In the genomic region with DNA sequence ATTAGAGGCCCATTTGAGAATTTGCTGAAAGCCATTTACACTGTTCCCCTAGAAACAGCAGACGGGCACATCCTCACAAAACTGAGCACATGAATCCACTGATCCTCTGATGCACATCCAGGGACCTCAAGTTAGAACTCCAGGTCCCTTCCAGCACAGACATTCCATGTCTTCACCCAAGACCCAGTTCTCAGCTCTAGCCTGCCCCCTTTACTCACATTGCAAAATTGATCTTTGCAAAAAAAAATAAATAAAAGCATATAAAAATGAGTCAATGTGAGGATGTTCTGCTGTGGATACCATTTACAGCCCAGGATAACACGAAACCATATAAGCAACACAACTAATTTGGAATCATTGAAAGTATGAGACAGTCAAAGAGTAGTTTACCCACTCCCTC, we compare ENCODE assay signal across 17 cellular contexts.
A peak's percentile ranks its signal among the peaks of the same experiment; 100 is the strongest.
DNase-seq lines count a peak whose midpoint lies in the region; ATAC-seq, FAIRE-seq and TF ChIP-seq lines count a peak whose summit lies in the region.
"Had no signal": no experiment of that assay in that cellular context is flagged by ENCODE, and none has a peak within 500 bp of the region (broad histone marks: within the 10 kb centered on the region; RNA-seq: fewer than 3 reads in every experiment).

No MANE protein-coding gene starts in this region.

- H3K9ac ChIP-seq in K562 (ENCODE audit: insufficient read depth in 1 of 2, low read depth in 2 of 2, low read length in 2 of 2) (no peak overlapping the region), neural progenitor cell (no peak overlapping the region)

- H3K4me3 ChIP-seq in GM23338 (no peak overlapping the region), K562 (no peak overlapping the region), neural progenitor cell (no peak overlapping the region), aorta (ENCODE audit: low read length in 2 of 2) (no peak overlapping the region)
- H3K4me3 ChIP-seq: HAP-1, Peyer's patch had no signal

- TF ChIP-seq POLR2A in K562 (conservative IDR thresholded peaks at IDR 0.05), result no peak

- H3K4me3 Mint-ChIP-seq in GM23338, result no peak overlapping the region
- H3K4me3 Mint-ChIP-seq in neural progenitor cell, result no peak overlapping the region
- H3K4me3 Mint-ChIP-seq: B cell; CD8-positive, alpha-beta T cell had no signal

- POLR2A ChIA-PET in K562 (lab: Yijun Ruan, JAX), result no interaction called here

- BruUV-seq in K562 (replicated peaks; lab: Mats Ljungman, UMichigan), result no TSS peak

- H3K36me3 ChIP-seq in GM23338 (ENCODE audit: insufficient read depth) (no peaks in the 10 kb centered on the region), K562 (ENCODE audit: control insufficient read depth, insufficient read depth, low read length) (no peaks in the 10 kb centered on the region), neural progenitor cell (no peaks in the 10 kb centered on the region), aorta (ENCODE audit: control insufficient read depth in 1 of 2, insufficient read depth in 2 of 2, low read length in 1 of 2) (no peaks in the 10 kb centered on the region)
- H3K36me3 ChIP-seq: HAP-1, Peyer's patch had no signal

- H3K79me2 ChIP-seq in GM23338 (replicated peaks; ENCODE audit: insufficient read depth) (no peaks in the 10 kb centered on the region), K562 (ENCODE audit: control insufficient read depth, insufficient read depth, low read length) (no peaks in the 10 kb centered on the region), neural progenitor cell (ENCODE audit: low read depth) (no peaks in the 10 kb centered on the region)

- intact Hi-C loops in K562 (cut with micrococcal nuclease) (no loop called here), aorta (cut with DNase I) (no loop called here)

- H4K20me1 ChIP-seq in GM23338 (replicated peaks; ENCODE audit: insufficient read depth), result no peaks in the 10 kb centered on the region
- H4K20me1 ChIP-seq in K562 (replicated peaks; ENCODE audit: control insufficient read depth, insufficient read depth, low read length), result no peaks in the 10 kb centered on the region
- no peaks in the 10 kb centered on the region for H4K20me1 ChIP-seq in neural progenitor cell (ENCODE audit: low read depth)

- H3K4me1 ChIP-seq in GM23338 (ENCODE audit: insufficient read depth) (peaks cover 41% of the 10 kb centered on the region), K562 (replicated peaks in 1 of 2; ENCODE audit: control insufficient read depth in 2 of 2, insufficient read depth in 2 of 2, low read length in 2 of 2) (peaks cover 0 to 15% of the 10 kb centered on the region in 2 experiments; a peak in 3 of 5 replicates), neural progenitor cell (peaks cover 81% of the 10 kb centered on the region), aorta (ENCODE audit: control insufficient read depth in 1 of 2, insufficient read depth in 2 of 2, low read length in 2 of 2) (no peaks in the 10 kb centered on the region)

- H3K36me3 Mint-ChIP-seq in GM23338 (ENCODE audit: low read depth) (peaks cover 6% of the 10 kb centered on the region), neural progenitor cell (peaks cover 2% of the 10 kb centered on the region)
- H3K36me3 Mint-ChIP-seq: CD8-positive, alpha-beta T cell had no signal

- H3F3A ChIP-seq in GM23338 (replicated peaks; ENCODE audit: low read depth) (peaks cover 10% of the 10 kb centered on the region; the same call in 1 of the 2 replicates), neural progenitor cell (ENCODE audit: low read depth) (peaks cover 39% of the 10 kb centered on the region)

- peaks cover 9% of the 10 kb centered on the region; the same call in 1 of the 3 replicates for H3K9me3 Mint-ChIP-seq in GM23338
- H3K9me3 Mint-ChIP-seq in neural progenitor cell, result peaks cover 6% of the 10 kb centered on the region
- H3K9me3 Mint-ChIP-seq: CD8-positive, alpha-beta T cell had no signal

- FAIRE-seq in K562 (lab: Jason Lieb, UNC), result no peak

- in situ Hi-C loops in K562 (cut with MboI), result no loop called here

- H3K4me1 Mint-ChIP-seq in GM23338 (peaks cover 70% of the 10 kb centered on the region), neural progenitor cell (peaks cover 69% of the 10 kb centered on the region)

- TF ChIP-seq EP300 in K562 (IDR thresholded peaks at IDR 0.05; ENCODE audit: low read length), result no peak

- H3K27ac ChIP-seq in GM23338 (ENCODE audit: low read depth) (no peak overlapping the region), K562 (ENCODE audit: extremely low read depth, low read depth, low read length) (no peak overlapping the region), neural progenitor cell (no peak overlapping the region), aorta (ENCODE audit: low read depth in 1 of 2, low read length in 2 of 2) (no peak overlapping the region)
- H3K27ac ChIP-seq: Peyer's patch had no signal

- no peaks in the 10 kb centered on the region for H3K27me3 ChIP-seq in GM23338 (ENCODE audit: insufficient read depth)
- H3K27me3 ChIP-seq in K562 (ENCODE audit: control insufficient read depth in 2 of 2, insufficient read depth in 2 of 2, low read length in 2 of 2), result no peaks in the 10 kb centered on the region
- H3K27me3 ChIP-seq in neural progenitor cell, result no peaks in the 10 kb centered on the region
- no peaks in the 10 kb centered on the region for H3K27me3 ChIP-seq in aorta (ENCODE audit: control insufficient read depth in 1 of 2, insufficient read depth in 2 of 2, low read length in 1 of 2)
- H3K27me3 ChIP-seq: Peyer's patch had no signal

- H3K4me2 ChIP-seq in GM23338 (no peak overlapping the region), K562 (ENCODE audit: insufficient read depth, low read length) (no peak overlapping the region), neural progenitor cell (no peak overlapping the region)

- no peaks in the 10 kb centered on the region for H3K9me2 ChIP-seq in GM23338 (ENCODE audit: insufficient read depth)

- TF ChIP-seq RAD21 in K562 (CRISPR knock-in tag; conservative IDR thresholded peaks at IDR 0.05 in 1 of 2, IDR thresholded peaks at IDR 0.05 in 1 of 2), result peak in 1 of 2 experiments; percentile 31; a peak in 1 of 4 replicates

- H3K27ac Mint-ChIP-seq in GM23338 (no peak overlapping the region), neural progenitor cell (no peak overlapping the region)
- H3K27ac Mint-ChIP-seq: B cell; CD8-positive, alpha-beta T cell had no signal

- no peaks in the 10 kb centered on the region for H3K9me3 ChIP-seq in K562 (replicated peaks; ENCODE audit: control insufficient read depth, insufficient read depth, low read depth, low read length)
- no peaks in the 10 kb centered on the region for H3K9me3 ChIP-seq in neural progenitor cell (ENCODE audit: low read depth)
- H3K9me3 ChIP-seq in aorta (ENCODE audit: control insufficient read depth, low read length), result no peaks in the 10 kb centered on the region
- H3K9me3 ChIP-seq: HAP-1, Peyer's patch had no signal

- CTCF ChIA-PET in K562 (lab: Yijun Ruan, JAX; ENCODE audit: low intra/inter-chr PET ratio), result no interaction called here

- H2AFZ ChIP-seq in GM23338, result no peak overlapping the region
- H2AFZ ChIP-seq in K562 (ENCODE audit: low read depth, low read length), result no peak overlapping the region; the same call in 1 of the 2 replicates
- no peak overlapping the region for H2AFZ ChIP-seq in neural progenitor cell (replicated peaks)

- TF ChIP-seq CTCF in GM23338 (conservative IDR thresholded peaks at IDR 0.05; ENCODE audit: low read depth in 2 of 2), result peak; percentile 15 to 23; a peak in 1 of 4 replicates
- peak in 2 of 3 experiments; percentile 1 to 43; a peak in 2 of 6 replicates for TF ChIP-seq CTCF in K562 (IDR thresholded peaks at IDR 0.05 in 2 of 3, conservative IDR thresholded peaks at IDR 0.05 in 1 of 3; ENCODE audit: insufficient read depth in 2 of 3, low read depth in 1 of 3, low read length in 3 of 3)
- peak; percentile 10 for TF ChIP-seq CTCF in neural progenitor cell (IDR thresholded peaks at IDR 0.05)

- WGBS in K562 (ENCODE audit: insufficient coverage, low coverage, missing lambda C conversion rate), result 39% methylated on average over 2 of the region's 2 CpGs
- 83 to 91% methylated on average over 2 of the region's 2 CpGs for WGBS in aorta, 2 donors

- H3K27me3 Mint-ChIP-seq in GM23338 (ENCODE audit: insufficient read depth, low read depth, poor library complexity), result peaks cover 16% of the 10 kb centered on the region
- peaks cover 4% of the 10 kb centered on the region for H3K27me3 Mint-ChIP-seq in neural progenitor cell (ENCODE audit: insufficient read depth, low read depth)

- no peaks in the 10 kb centered on the region for H3K9me1 ChIP-seq in K562 (ENCODE audit: control insufficient read depth, insufficient read depth, low read length)

- DNase-seq in GM23338 (ENCODE audit: low spot score), result no peak
- DNase-seq in LHCN-M2 (ENCODE audit: low read depth), result peak; percentile 13
- no peak for DNase-seq in K562 (ENCODE audit: extremely low read depth in 1 of 4, low spot score in 3 of 4)
- DNase-seq in neural progenitor cell (ENCODE audit: low spot score), result no peak
- no peak for DNase-seq in NCI-H128 (lab: John Stamatoyannopoulos, UW; ENCODE audit: unreplicated experiment)
- no peak for DNase-seq in aorta
- DNase-seq: ACHN; CD8-positive, alpha-beta T cell; NCI-H1092; NCI-H1694; NCI-H446 treated with DMSO at 0.1 percent for 48 hours; NCI-H774; Peyer's patch; Right ventricle myocardium superior had no signal

- ATAC-seq in GM23338 (no peak), K562 (peak; percentile 54; the same call in 2 of the 3 replicates), GM21529 (IDR thresholded peaks at IDR 0.05; ENCODE audit: unreplicated experiment) (no peak), aorta (ENCODE audit: low FRiP score) (no peak)
- ATAC-seq: CD8-positive, alpha-beta T cell had no signal

TF ChIP-seq in GM23338, 12 proteins besides CTCF, POLR2A, EP300 and RAD21 (continues in another document):
- TF ChIP-seq ETS1 (IDR thresholded peaks at IDR 0.05) (no peak), ZNF331 (CRISPR knock-in tag; IDR thresholded peaks at IDR 0.05; ENCODE audit: low read depth) (no peak)
